Comparison of ENCODE assay signal across 1 cellular context in the genomic region with DNA sequence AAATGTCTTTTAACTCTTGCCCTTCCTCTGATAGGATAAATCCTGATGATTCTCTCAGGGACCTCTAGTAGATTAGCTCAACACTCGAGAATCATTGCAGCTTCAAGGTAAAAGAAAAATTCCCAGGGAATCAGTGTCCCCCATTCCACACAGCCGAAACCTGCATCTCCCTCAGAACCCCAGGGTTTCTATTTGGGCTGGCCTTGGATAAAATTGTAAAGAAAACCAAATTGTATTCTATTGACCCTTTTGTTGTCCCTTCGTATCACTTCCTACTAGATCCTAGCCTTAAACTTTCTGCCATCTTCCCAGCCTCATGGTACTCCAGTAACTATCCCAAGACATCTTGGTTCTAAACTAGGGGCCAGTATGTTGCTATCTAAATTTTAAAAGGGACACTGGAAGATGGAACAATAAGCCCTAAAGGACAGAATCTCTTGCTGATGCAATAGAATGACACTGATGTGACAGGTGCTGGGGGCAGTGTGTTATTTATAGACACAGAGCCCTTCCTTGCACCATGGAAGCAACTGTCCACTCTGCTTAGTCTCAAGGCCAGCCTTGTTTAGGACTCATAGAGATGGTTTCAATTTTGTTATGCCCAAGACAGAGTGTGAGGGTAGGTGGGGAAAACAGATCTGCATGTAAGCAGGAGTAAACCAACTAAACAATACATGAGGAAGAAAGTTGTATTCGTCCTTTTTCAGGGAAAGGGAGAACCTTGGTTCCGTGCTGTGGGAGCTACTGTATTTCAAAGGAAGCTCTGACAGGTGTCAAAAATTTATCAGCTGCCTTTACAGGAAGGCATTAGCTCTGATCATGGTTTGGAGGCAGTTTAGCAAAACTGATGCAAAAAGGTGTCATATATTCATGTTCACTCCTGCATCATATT.
A peak's percentile ranks its signal among the peaks of the same experiment; 100 is the strongest.
TF ChIP-seq lines count a peak whose summit lies in the region.

No MANE protein-coding gene starts in this region.

TF ChIP-seq in K562, 482 proteins besides CTCF, POLR2A, EP300 and RAD21 (continued from another document and continues in another):
- TF ChIP-seq, protein P1, sequence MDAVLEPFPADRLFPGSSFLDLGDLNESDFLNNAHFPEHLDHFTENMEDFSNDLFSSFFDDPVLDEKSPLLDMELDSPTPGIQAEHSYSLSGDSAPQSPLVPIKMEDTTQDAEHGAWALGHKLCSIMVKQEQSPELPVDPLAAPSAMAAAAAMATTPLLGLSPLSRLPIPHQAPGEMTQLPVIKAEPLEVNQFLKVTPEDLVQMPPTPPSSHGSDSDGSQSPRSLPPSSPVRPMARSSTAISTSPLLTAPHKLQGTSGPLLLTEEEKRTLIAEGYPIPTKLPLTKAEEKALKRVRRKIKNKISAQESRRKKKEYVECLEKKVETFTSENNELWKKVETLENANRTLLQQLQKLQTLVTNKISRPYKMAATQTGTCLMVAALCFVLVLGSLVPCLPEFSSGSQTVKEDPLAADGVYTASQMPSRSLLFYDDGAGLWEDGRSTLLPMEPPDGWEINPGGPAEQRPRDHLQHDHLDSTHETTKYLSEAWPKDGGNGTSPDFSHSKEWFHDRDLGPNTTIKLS (IDR thresholded peaks at IDR 0.05; ENCODE audit: borderline replicate concordance, low read depth): no peak
- TF ChIP-seq, protein P2, sequence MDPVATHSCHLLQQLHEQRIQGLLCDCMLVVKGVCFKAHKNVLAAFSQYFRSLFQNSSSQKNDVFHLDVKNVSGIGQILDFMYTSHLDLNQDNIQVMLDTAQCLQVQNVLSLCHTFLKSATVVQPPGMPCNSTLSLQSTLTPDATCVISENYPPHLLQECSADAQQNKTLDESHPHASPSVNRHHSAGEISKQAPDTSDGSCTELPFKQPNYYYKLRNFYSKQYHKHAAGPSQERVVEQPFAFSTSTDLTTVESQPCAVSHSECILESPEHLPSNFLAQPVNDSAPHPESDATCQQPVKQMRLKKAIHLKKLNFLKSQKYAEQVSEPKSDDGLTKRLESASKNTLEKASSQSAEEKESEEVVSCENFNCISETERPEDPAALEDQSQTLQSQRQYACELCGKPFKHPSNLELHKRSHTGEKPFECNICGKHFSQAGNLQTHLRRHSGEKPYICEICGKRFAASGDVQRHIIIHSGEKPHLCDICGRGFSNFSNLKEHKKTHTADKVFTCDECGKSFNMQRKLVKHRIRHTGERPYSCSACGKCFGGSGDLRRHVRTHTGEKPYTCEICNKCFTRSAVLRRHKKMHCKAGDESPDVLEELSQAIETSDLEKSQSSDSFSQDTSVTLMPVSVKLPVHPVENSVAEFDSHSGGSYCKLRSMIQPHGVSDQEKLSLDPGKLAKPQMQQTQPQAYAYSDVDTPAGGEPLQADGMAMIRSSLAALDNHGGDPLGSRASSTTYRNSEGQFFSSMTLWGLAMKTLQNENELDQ (CRISPR knock-in tag; IDR thresholded peaks at IDR 0.05; ENCODE audit: borderline replicate concordance): no peak
- TF ChIP-seq POLR2AphosphoS2 (IDR thresholded peaks at IDR 0.05; ENCODE audit: low read length) (no peak), FOXA3 (CRISPR knock-in tag; conservative IDR thresholded peaks at IDR 0.05 in 1 of 2, IDR thresholded peaks at IDR 0.05 in 1 of 2) (no peak), KLF13 (tag; IDR thresholded peaks at IDR 0.05; ENCODE audit: borderline replicate concordance, low read depth) (no peak), PTRF (tag; IDR thresholded peaks at IDR 0.05) (no peak), ZSCAN29 (IDR thresholded peaks at IDR 0.05) (no peak), ELF2 (CRISPR knock-in tag; IDR thresholded peaks at IDR 0.05) (peak; percentile 62; the same call in 1 of the 2 replicates), RBBP5 (IDR thresholded peaks at IDR 0.05; ENCODE audit: borderline replicate concordance, insufficient read depth, low read length, poor library complexity, severe bottlenecking) (no peak), TOE1 (IDR thresholded peaks at IDR 0.05; ENCODE audit: borderline replicate concordance) (0 out of 2 replicates have a peak, but pooled peaks have one; percentile 46), TOE1 (CRISPR knock-in tag; IDR thresholded peaks at IDR 0.05; ENCODE audit: borderline replicate concordance, low read depth) (no peak), ZNF253 (CRISPR knock-in tag; conservative IDR thresholded peaks at IDR 0.05) (no peak), TFAM (CRISPR knock-in tag; conservative IDR thresholded peaks at IDR 0.05) (no peak), MYBL2 (IDR thresholded peaks at IDR 0.05; ENCODE audit: low read depth) (no peak), MYBL2 (CRISPR knock-in tag; IDR thresholded peaks at IDR 0.05; ENCODE audit: borderline replicate concordance) (no peak), TGIF2 (CRISPR knock-in tag; IDR thresholded peaks at IDR 0.05) (no peak), ETV1 (tag; conservative IDR thresholded peaks at IDR 0.05; ENCODE audit: low read depth) (peak; percentile 62), ZNF561 (CRISPR knock-in tag; conservative IDR thresholded peaks at IDR 0.05) (no peak), PCBP2 (IDR thresholded peaks at IDR 0.05; ENCODE audit: low read depth, low read length, poor library complexity, severe bottlenecking) (no peak), ZNF121 (CRISPR knock-in tag; conservative IDR thresholded peaks at IDR 0.05) (no peak), BHLHE40 (IDR thresholded peaks at IDR 0.05; ENCODE audit: low read length) (no peak), CEBPB (tag; IDR thresholded peaks at IDR 0.05) (peak; percentile 67), POLR3A (IDR thresholded peaks at IDR 0.05; ENCODE audit: borderline replicate concordance, extremely low read depth, insufficient read depth, insufficient read length) (no peak), PPARD (CRISPR knock-in tag; IDR thresholded peaks at IDR 0.05) (no peak), HNRNPL (IDR thresholded peaks at IDR 0.05; ENCODE audit: low read depth, low read length) (no peak), NFIX (CRISPR knock-in tag; IDR thresholded peaks at IDR 0.05; ENCODE audit: low read depth) (no peak), DDX20 (tag; IDR thresholded peaks at IDR 0.05; ENCODE audit: low read depth) (peak; percentile 17; the same call in 1 of the 2 replicates), ZNF184 (CRISPR knock-in tag; IDR thresholded peaks at IDR 0.05) (no peak), ZNF707 (CRISPR knock-in tag; conservative IDR thresholded peaks at IDR 0.05) (no peak), ZKSCAN1 (IDR thresholded peaks at IDR 0.05; ENCODE audit: low read depth, low read length) (no peak), PHB (CRISPR knock-in tag; IDR thresholded peaks at IDR 0.05) (peak; percentile 23; the same call in 1 of the 2 replicates), MEIS2 (IDR thresholded peaks at IDR 0.05; ENCODE audit: partially characterized antibody) (peak; percentile 98), TFAP4 (CRISPR knock-in tag; IDR thresholded peaks at IDR 0.05; ENCODE audit: borderline replicate concordance) (no peak), CREB3 (tag; conservative IDR thresholded peaks at IDR 0.05; ENCODE audit: low read depth) (no peak), PTBP1 (IDR thresholded peaks at IDR 0.05; ENCODE audit: low read depth, low read length) (no peak), CBFB (CRISPR knock-in tag; IDR thresholded peaks at IDR 0.05) (no peak), ZNF3 (CRISPR knock-in tag; IDR thresholded peaks at IDR 0.05) (no peak), SREBF2 (CRISPR knock-in tag; IDR thresholded peaks at IDR 0.05) (no peak), NONO (IDR thresholded peaks at IDR 0.05; ENCODE audit: low read depth in 2 of 2, low read length in 1 of 2) (no peak), GABPB1 (CRISPR knock-in tag; IDR thresholded peaks at IDR 0.05) (no peak), MGA (IDR thresholded peaks at IDR 0.05) (peak; percentile 70), ESRRA (IDR thresholded peaks at IDR 0.05; ENCODE audit: borderline replicate concordance, low read depth) (peak; percentile 42; the same call in 1 of the 2 replicates), BRD4 (IDR thresholded peaks at IDR 0.05) (peak; percentile 75; the same call in 1 of the 2 replicates), CC2D1A (IDR thresholded peaks at IDR 0.05) (no peak), POLR2G (IDR thresholded peaks at IDR 0.05; ENCODE audit: low read depth, low read length) (no peak), NELFE (IDR thresholded peaks at IDR 0.05; ENCODE audit: insufficient read depth, insufficient read length) (no peak)
- TF ChIP-seq, protein P3, sequence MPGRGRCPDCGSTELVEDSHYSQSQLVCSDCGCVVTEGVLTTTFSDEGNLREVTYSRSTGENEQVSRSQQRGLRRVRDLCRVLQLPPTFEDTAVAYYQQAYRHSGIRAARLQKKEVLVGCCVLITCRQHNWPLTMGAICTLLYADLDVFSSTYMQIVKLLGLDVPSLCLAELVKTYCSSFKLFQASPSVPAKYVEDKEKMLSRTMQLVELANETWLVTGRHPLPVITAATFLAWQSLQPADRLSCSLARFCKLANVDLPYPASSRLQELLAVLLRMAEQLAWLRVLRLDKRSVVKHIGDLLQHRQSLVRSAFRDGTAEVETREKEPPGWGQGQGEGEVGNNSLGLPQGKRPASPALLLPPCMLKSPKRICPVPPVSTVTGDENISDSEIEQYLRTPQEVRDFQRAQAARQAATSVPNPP (IDR thresholded peaks at IDR 0.05; ENCODE audit: borderline replicate concordance, insufficient read depth, insufficient read length): no peak
